8 cellular contexts compared by ENCODE assay signal in the genomic region with DNA sequence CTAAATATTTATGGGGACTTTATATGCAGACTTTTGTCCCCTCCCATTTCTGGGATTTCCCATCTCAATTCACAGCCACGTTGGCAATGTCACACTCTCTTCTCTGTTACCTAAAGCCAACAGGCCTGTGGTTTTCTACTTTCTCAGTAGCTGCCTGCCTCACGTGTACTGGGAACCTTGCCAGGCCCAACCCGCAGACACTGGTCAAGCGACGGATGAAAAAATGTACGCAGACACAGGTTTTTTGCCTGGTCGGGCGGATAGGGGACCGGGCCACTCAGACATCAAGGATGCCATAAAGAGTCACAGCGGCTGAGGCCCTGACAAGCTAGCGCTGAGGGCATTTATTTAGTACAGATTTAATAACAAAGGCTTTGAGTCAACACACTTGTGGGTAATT.
"Had no signal": no experiment of that assay in that cellular context is flagged by ENCODE, and none has a peak within 500 bp of the region (broad histone marks: within the 10 kb centered on the region; RNA-seq: fewer than 3 reads in every experiment).

No MANE protein-coding gene starts in this region.

- DNase-seq: H9, HCEC 1CT, IMR-90 had no signal

- H3K4me1 Mint-ChIP-seq: GM23338, H9 had no signal

- H3K4me3 ChIP-seq: GM23338, K562 had no signal

- H3K27ac Mint-ChIP-seq: H9 had no signal

- H2AFZ ChIP-seq: GM23338 had no signal

- FAIRE-seq: H1, H54, HTR-8/SVneo, K562 had no signal

- H3K4me2 ChIP-seq: GM23338 had no signal

- H3K4me3 Mint-ChIP-seq: GM23338, H9 had no signal
